14 cellular contexts compared by ENCODE assay signal in the genomic region with DNA sequence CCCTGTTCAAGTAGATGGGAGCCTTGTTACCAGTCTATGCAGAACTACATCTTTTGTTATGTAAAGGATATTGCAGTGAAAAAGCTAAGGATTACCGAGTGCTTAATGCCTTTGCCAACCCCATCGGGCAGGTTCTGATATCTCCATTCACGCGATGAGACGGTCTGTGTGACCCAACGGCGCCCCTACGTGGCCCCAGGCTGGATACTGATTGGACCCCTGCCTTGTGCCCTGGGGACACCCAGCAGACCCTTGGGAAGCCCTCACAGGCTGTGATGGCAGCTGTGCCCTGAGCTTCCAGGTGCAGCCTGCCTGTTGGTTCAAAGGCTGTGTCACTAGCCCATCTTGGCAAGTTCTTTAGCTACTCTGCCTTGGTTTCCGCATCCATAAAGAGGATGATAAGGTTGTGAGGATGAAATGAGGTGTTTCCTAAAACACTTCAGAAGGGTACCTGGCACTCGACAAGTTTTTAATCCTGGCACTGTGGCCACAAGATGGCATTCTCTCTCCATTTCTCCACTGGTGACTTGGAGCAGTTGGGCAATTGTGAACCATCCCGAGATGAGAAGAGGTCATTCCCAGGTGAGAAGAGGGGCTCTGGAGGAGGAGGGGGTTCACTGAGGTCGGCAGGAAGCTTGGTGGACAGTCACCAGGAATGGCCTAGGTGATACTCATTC. TPM values are rescaled to one million over a fixed set of nuclear protein-coding genes. Genes with fewer than 3 reads are reported as not detected.
DNase-seq lines count a peak whose midpoint lies in the region; ATAC-seq and TF ChIP-seq lines count a peak whose summit lies in the region.
"Had no signal": no experiment of that assay in that cellular context is flagged by ENCODE, and none has a peak within 500 bp of the region (broad histone marks: within the 10 kb centered on the region; RNA-seq: fewer than 3 reads in every experiment).

No MANE protein-coding gene starts in this region.

- H3K4me3 Mint-ChIP-seq in CD4-positive, alpha-beta T cell, result no peak overlapping the region
- H3K4me3 Mint-ChIP-seq in HFFc6 (peak overlapping the region; percentile 15; the same call in 1 of the 2 replicates), naive B cell (peak overlapping the region in 4 of 8 donors; percentile 37 to 63 (median 51))
- no peak overlapping the region for H3K4me3 Mint-ChIP-seq in activated naive CD8-positive, alpha-beta T cell

- intact Hi-C loops in CD4-positive, alpha-beta T cell (cut with DNase I, micrococcal nuclease), result loop anchor here in 1 of 2 experiments (5.0 kb wide), 1 partner anchor 33 kb away; the partner anchor contains the start of gene HAPSTR1

- H3K27me3 ChIP-seq in CD4-positive, alpha-beta T cell (ENCODE audit: control insufficient read depth, insufficient read depth, low read length), result no peaks in the 10 kb centered on the region
- H3K27me3 ChIP-seq: SJSA1 had no signal

- DNase-seq in CD4-positive, alpha-beta T cell, result no peak
- DNase-seq in HFFc6 (no peak), naive B cell (no peak), activated gamma-delta T cell treated with Interleukin-2 at 50 U/mL for 16 hours (no peak), UCSD-AML1 (lab: John Stamatoyannopoulos, UW; ENCODE audit: unreplicated experiment) (no peak), NCI-H2171 (lab: John Stamatoyannopoulos, UW) (no peak)
- DNase-seq: activated CD4-positive, alpha-beta T cell treated with anti-CD3 and anti-CD28 coated beads, Interleukin-2, amount 50 U/mL, for 48 hours; mesendoderm; NCI-H1105; NCI-H526 treated with DMSO at 0.1 percent for 48 hours; stimulated activated CD4-positive, alpha-beta T cell treated with anti-CD3 and anti-CD28 coated beads, Interleukin-2, amount 100 ng/mL, for 48 hours had no signal

- no peaks in the 10 kb centered on the region for H3K9me3 Mint-ChIP-seq in CD4-positive, alpha-beta T cell
- H3K9me3 Mint-ChIP-seq in HFFc6, result no peaks in the 10 kb centered on the region
- H3K9me3 Mint-ChIP-seq in activated naive CD8-positive, alpha-beta T cell (ENCODE audit: low read depth), result no peaks in the 10 kb centered on the region
- H3K9me3 Mint-ChIP-seq in naive B cell, result no peaks in the 10 kb centered on the region

- POLR2A ChIA-PET in CD4-positive, alpha-beta T cell (lab: Charles Lee), result no interaction called here

- peaks cover 43% of the 10 kb centered on the region for H3K36me3 Mint-ChIP-seq in CD4-positive, alpha-beta T cell (ENCODE audit: low read depth)
- H3K36me3 Mint-ChIP-seq in HFFc6 (ENCODE audit: low read depth), result peaks cover 16% of the 10 kb centered on the region; the same call in 1 of the 2 replicates
- H3K36me3 Mint-ChIP-seq in activated naive CD8-positive, alpha-beta T cell, result no peaks in the 10 kb centered on the region
- H3K36me3 Mint-ChIP-seq in naive B cell, result no peaks in the 10 kb centered on the region

- TF ChIP-seq CTCF in CD4-positive, alpha-beta T cell (IDR thresholded peaks at IDR 0.05), result no peak
- TF ChIP-seq CTCF in HFFc6 (IDR thresholded peaks at IDR 0.05), result no peak; the same call in 1 of the 2 replicates

- peak overlapping the region; percentile 43 for H3K27ac ChIP-seq in CD4-positive, alpha-beta T cell (ENCODE audit: low read depth, low read length)
- H3K27ac ChIP-seq: SJSA1 had no signal

- peaks cover 67% of the 10 kb centered on the region for H3K4me1 Mint-ChIP-seq in CD4-positive, alpha-beta T cell (ENCODE audit: low read depth)
- H3K4me1 Mint-ChIP-seq in HFFc6 (ENCODE audit: low read depth) (peaks cover 54% of the 10 kb centered on the region), naive B cell (peaks cover 48 to 77% (median 61%) of the 10 kb centered on the region in 3 donors)
- peaks cover 59% of the 10 kb centered on the region for H3K4me1 Mint-ChIP-seq in activated naive CD8-positive, alpha-beta T cell (ENCODE audit: low read depth)

- H3K9me3 ChIP-seq in CD4-positive, alpha-beta T cell (ENCODE audit: control insufficient read depth, low read length), result no peaks in the 10 kb centered on the region
- H3K9me3 ChIP-seq: SJSA1 had no signal

- CTCF ChIA-PET in CD4-positive, alpha-beta T cell (lab: Charles Lee), result interaction anchor here (0.8 kb wide), 1 partner anchor 233 kb away, joined by 3 read pairs; no protein-coding TSS in a partner anchor

- no peak for ATAC-seq in CD4-positive, alpha-beta T cell (ENCODE audit: poor library complexity)
- ATAC-seq in naive B cell (ENCODE audit: low read depth in 2 of 2), result no peak
- no peak for ATAC-seq in HG02759 (IDR thresholded peaks at IDR 0.05; ENCODE audit: unreplicated experiment)

- H3K27me3 Mint-ChIP-seq in CD4-positive, alpha-beta T cell, result no peaks in the 10 kb centered on the region
- peaks cover 2% of the 10 kb centered on the region for H3K27me3 Mint-ChIP-seq in HFFc6 (ENCODE audit: insufficient read depth)
- no peaks in the 10 kb centered on the region for H3K27me3 Mint-ChIP-seq in activated naive CD8-positive, alpha-beta T cell
- H3K27me3 Mint-ChIP-seq in naive B cell, result no peaks in the 10 kb centered on the region

- peak overlapping the region; percentile 75 for H3K27ac Mint-ChIP-seq in CD4-positive, alpha-beta T cell
- H3K27ac Mint-ChIP-seq in HFFc6 (peak overlapping the region; percentile 53; the same call in 1 of the 2 replicates), naive B cell (peak overlapping the region in 4 of 6 donors; percentile 79 to 93 (median 84))
- peak overlapping the region; percentile 78 for H3K27ac Mint-ChIP-seq in activated naive CD8-positive, alpha-beta T cell

RNA-seq across cellular contexts. Expression of gene HAPSTR1, which starts 33.6 kb away (rescaled TPM):
- total RNA-seq in CD4-positive, alpha-beta T cell, result 100 to 1,000 TPM; 152 to 153 TPM
- total RNA-seq in HFFc6 (2021; fragmentation: NEBNext Ultra II Directional; extraction: Animal tissue kit (Norgen Biotek cat#: 25700)), result 10 to 100 TPM; 65.0 to 77.4 (median 72.0) TPM
- 10 to 100 TPM; 10.1 to 24.8 (median 14.5) TPM for polyA plus RNA-seq in naive B cell (ENCODE audit: low read depth in 6 of 6)
